7 cellular contexts compared by ENCODE assay signal in genomic region chr16:10868562-10869469, GRCh38. TPM values are rescaled to one million over a fixed set of nuclear protein-coding genes. Genes with fewer than 3 reads are reported as not detected.
DNase-seq lines count a peak whose midpoint lies in the region; ATAC-seq, FAIRE-seq and TF ChIP-seq lines count a peak whose summit lies in the region.

No MANE protein-coding gene starts in this region.

- H3K9ac ChIP-seq in GM12878 (ENCODE audit: control insufficient read depth, insufficient read depth, low read length) = peak overlapping the region; percentile 53

- POLR2A ChIA-PET in GM12878 (lab: Charles Lee) = interaction anchor here (0.9 to 3.9 kb wide), 13 partner anchors 9 to 94 kb away, joined by 3 to 32 read pairs (median 4); partner anchors contain the start of gene CIITA

- H3K27me3 ChIP-seq in GM12878 (replicated peaks in 1 of 2; ENCODE audit: control insufficient read depth in 2 of 2, insufficient read depth in 2 of 2, low read length in 1 of 2) (no peaks in the 10 kb centered on the region), ascending aorta (no peaks in the 10 kb centered on the region)

- RAD21 ChIA-PET in GM12878 (lab: Charles Lee; ENCODE audit: unreplicated experiment) = interaction anchor here (0.6 to 5.4 kb wide), 23 partner anchors 8 to 131 kb away, joined by 3 to 51 read pairs (median 4); partner anchors contain the start of genes CIITA, DEXI and NUBP1

- TF ChIP-seq RAD21 in GM12878 (IDR thresholded peaks at IDR 0.05; ENCODE audit: insufficient read depth, low read depth, low read length) = no peak

- TF ChIP-seq EP300 in GM12878 (IDR thresholded peaks at IDR 0.05; ENCODE audit: borderline replicate concordance in 1 of 2, control insufficient read depth in 1 of 2, low read depth in 2 of 2, low read length in 2 of 2) = peak in 1 of 2 experiments; percentile 55; a peak in 2 of 4 replicates

- peaks cover 65% of the 10 kb centered on the region for H3K4me1 ChIP-seq in GM12878 (ENCODE audit: control insufficient read depth, insufficient read depth, low read length)
- no peaks in the 10 kb centered on the region for H3K4me1 ChIP-seq in ascending aorta

- peak; percentile 34 for ATAC-seq in HG03103 (IDR thresholded peaks at IDR 0.05; ENCODE audit: low read depth, unreplicated experiment)
- ATAC-seq in GM12878 = peak; percentile 55
- no peak for ATAC-seq in HG02610 (IDR thresholded peaks at IDR 0.05; ENCODE audit: unreplicated experiment)

- BruUV-seq in GM12878 (replicated peaks; lab: Mats Ljungman, UMichigan) = TSS peak; percentile 81

- TF ChIP-seq POLR2A in GM19099 (IDR thresholded peaks at IDR 0.05; ENCODE audit: extremely low read depth, insufficient read length, low read depth) (peak; percentile 37), GM12878 (IDR thresholded peaks at IDR 0.05; ENCODE audit: low read depth, low read length) (no peak)

- H3K9me3 ChIP-seq in GM12878 (replicated peaks; ENCODE audit: control insufficient read depth, insufficient read depth, low read length) (no peaks in the 10 kb centered on the region), ascending aorta (no peaks in the 10 kb centered on the region)

- TF ChIP-seq CTCF in GM12878 (IDR thresholded peaks at IDR 0.05 in 2 of 3, conservative IDR thresholded peaks at IDR 0.05 in 1 of 3; ENCODE audit: control insufficient read depth in 2 of 3, extremely low read depth in 1 of 3, insufficient read depth in 1 of 3, low read depth in 3 of 3, low read length in 3 of 3) (no peak; a peak in 1 of 6 replicates), ascending aorta (IDR thresholded peaks at IDR 0.05) (no peak)

- in situ Hi-C loops in GM12878 (cut with MboI) = no loop called here

- H3K4me2 ChIP-seq in GM12878 (ENCODE audit: control insufficient read depth, insufficient read depth) = peak overlapping the region; percentile 99

- WGBS in GM12878 (ENCODE audit: insufficient coverage, insufficient replicate concordance, low lambda C conversion rate, missing lambda C conversion rate) = 4% methylated on average over 14 of the region's 14 CpGs

- CTCF ChIA-PET in GM12878 (lab: Yijun Ruan, JAX) = interaction anchor here (0.9 to 3.4 kb wide), 8 partner anchors 9 to 130 kb away, joined by 3 to 21 read pairs (median 6); partner anchors contain the start of gene CIITA

- H3K27ac ChIP-seq in GM12878 (ENCODE audit: control insufficient read depth, insufficient read depth) (peak overlapping the region; percentile 60), ascending aorta (no peak overlapping the region)

- FAIRE-seq in GM12878 (lab: Jason Lieb, UNC) = no peak

- SMC1A ChIA-PET in GM12878 (lab: Charles Lee; ENCODE audit: uncharacterized antibody, unreplicated experiment) = interaction anchor here (0.6 to 9.7 kb wide), 18 partner anchors 9 to 130 kb away, joined by 3 to 95 read pairs (median 4); partner anchors contain the start of genes CIITA and NUBP1

- intact Hi-C loops in GM12878 (cut with micrococcal nuclease; ENCODE audit: unreplicated experiment) = loop anchor here (1.0 kb wide), 1 partner anchor 8 kb away; the partner anchor contains the start of gene CIITA
- intact Hi-C loops in posterior vena cava (cut with DNase I) = no loop called here
- intact Hi-C loops in ascending aorta (cut with DNase I) = no loop called here

- DNase-seq in GM12878 (ENCODE audit: low read depth, low spot score) = no peak
- DNase-seq in posterior vena cava (ENCODE audit: low spot score) = peak; percentile 82
- DNase-seq in ascending aorta (ENCODE audit: low spot score in 2 of 2) = no peak
- DNase-seq in A172 (ENCODE audit: low spot score) = no peak

- H3K36me3 ChIP-seq in GM12878 (ENCODE audit: control insufficient read depth in 2 of 2, insufficient read depth in 2 of 2, low read length in 1 of 2) (no peaks in the 10 kb centered on the region), ascending aorta (no peaks in the 10 kb centered on the region)

- no peaks in the 10 kb centered on the region for H4K20me1 ChIP-seq in GM12878 (ENCODE audit: control insufficient read depth, insufficient read depth)

- H2AFZ ChIP-seq in GM12878 (ENCODE audit: control insufficient read depth, low read depth, low read length) = peak overlapping the region; percentile 30

- no peaks in the 10 kb centered on the region for H3K79me2 ChIP-seq in GM12878 (ENCODE audit: control insufficient read depth, insufficient read depth, low read length)

- peak overlapping the region; percentile 47 for H3K4me3 ChIP-seq in GM12878
- H3K4me3 ChIP-seq in ascending aorta = no peak overlapping the region

TF ChIP-seq in GM12878, 131 proteins besides CTCF, POLR2A, EP300 and RAD21 (continues in another document):
- TF ChIP-seq IRF4 (IDR thresholded peaks at IDR 0.05; ENCODE audit: low read depth, low read length) = 0 out of 2 replicates have a peak, but pooled peaks have one; percentile 18
- 0 out of 2 replicates have a peak, but pooled peaks have one; percentile 67 for TF ChIP-seq MXI1 (IDR thresholded peaks at IDR 0.05; ENCODE audit: low read depth, low read length)
- peak; percentile 38; the same call in 1 of the 2 replicates for TF ChIP-seq HDGF (IDR thresholded peaks at IDR 0.05)
- TF ChIP-seq DPF2 (IDR thresholded peaks at IDR 0.05) = peak; percentile 85
- TF ChIP-seq ATF7 (IDR thresholded peaks at IDR 0.05; ENCODE audit: low read depth) = 0 out of 2 replicates have a peak, but pooled peaks have one; percentile 30
- peak; percentile 95 for TF ChIP-seq RAD51 (IDR thresholded peaks at IDR 0.05)

RNA-seq across cellular contexts. Expression of gene CIITA, which starts 8.2 kb away (rescaled TPM):
- 733 and 778 TPM in 2 replicates for total RNA-seq in GM12878 (2013; cell fraction: nucleolus; rRNA removed)
- total RNA-seq in GM12878 (2014; rRNA removed) = 49.6 and 51.4 TPM in 2 replicates
- 31.0 and 37.4 TPM in 2 replicates for total RNA-seq in GM12878 (2014; rRNA removed; fragmentation: Illumina TruSeq; extraction: Trizol)
- total RNA-seq in GM12878 (2021) = 84.6 and 95.8 TPM in 2 replicates
- polyA plus RNA-seq in GM12878 (2011; ENCODE audit: low read depth) = 32.4 TPM
- polyA plus RNA-seq in GM12878 (2011; rRNA removed) = 139 and 145 TPM in 2 replicates
- polyA plus RNA-seq in GM12878 (2011; cell fraction: cytosol; rRNA removed) = 85.3 and 89.0 TPM in 2 replicates
- 371 and 391 TPM in 2 replicates for polyA plus RNA-seq in GM12878 (2011; cell fraction: nucleus; rRNA removed)
- polyA plus RNA-seq in GM12878 (2012) = 50.3 and 56.0 TPM in 2 replicates
- polyA plus RNA-seq in GM12878 (2014; fragmentation: Illumina TruSeq; extraction: Trizol) = 35.7 and 51.1 TPM in 2 replicates
- polyA plus RNA-seq in GM12878 (2014; fragmentation: Nextera tagmentation; extraction: Ambion mirVana) = 10 to 100 TPM; 11.5 to 12.5 TPM
- 74.5 and 82.5 TPM in 2 replicates for polyA plus RNA-seq in GM12878 (2014; rRNA removed)
- 10 to 100 TPM; 45.3 to 48.2 TPM for polyA plus RNA-seq in GM12878 (2016; fragmentation: Nextera tagmentation; extraction: Ambion mirVana)
- 158 and 163 TPM in 2 replicates for polyA minus RNA-seq in GM12878 (2011; rRNA and poly(A)+ RNA removed)
- polyA minus RNA-seq in GM12878 (2011; cell fraction: cytosol; rRNA and poly(A)+ RNA removed) = 30.1 and 45.4 TPM in 2 replicates
- 156 and 242 TPM in 2 replicates for polyA minus RNA-seq in GM12878 (2011; cell fraction: nucleus; rRNA and poly(A)+ RNA removed)
- 10 to 100 TPM; 10.0 to 11.9 TPM for total RNA-seq in posterior vena cava
- 19.4 TPM for total RNA-seq in ascending aorta
- total RNA-seq in A172 (2014; rRNA removed; shearing (Covaris generic)) = 0.07 TPM in 1 of 2 replicates, not detected in the other

RNA-seq across cellular contexts. Expression of gene TVP23A, which starts 50.2 kb away (rescaled TPM):
- 10.6 and 11.7 TPM in 2 replicates for total RNA-seq in GM12878 (2013; cell fraction: nucleolus; rRNA removed)
- total RNA-seq in GM12878 (2014; rRNA removed) (1.1 and 1.9 TPM in 2 replicates), GM12878 (2014; rRNA removed; fragmentation: Illumina TruSeq; extraction: Trizol) (1.5 and 1.7 TPM in 2 replicates), GM12878 (2021) (1.6 and 1.7 TPM in 2 replicates), posterior vena cava (1 to 10 TPM; 2.1 to 3.7 TPM), ascending aorta (not detected)
- 3.2 TPM for polyA plus RNA-seq in GM12878 (2011; ENCODE audit: low read depth)
- polyA plus RNA-seq in GM12878 (2011; rRNA removed) (2.6 and 2.8 TPM in 2 replicates), GM12878 (2014; fragmentation: Illumina TruSeq; extraction: Trizol) (1.9 and 2.8 TPM in 2 replicates), GM12878 (2014; fragmentation: Nextera tagmentation; extraction: Ambion mirVana) (1 to 10 TPM; 4.6 to 6.4 TPM), GM12878 (2014; rRNA removed) (1.4 and 1.8 TPM in 2 replicates), GM12878 (2016; fragmentation: Nextera tagmentation; extraction: Ambion mirVana) (1 to 10 TPM; 3.4 to 3.6 TPM)
- 1.2 and 1.6 TPM in 2 replicates for polyA plus RNA-seq in GM12878 (2011; cell fraction: cytosol; rRNA removed)
- polyA plus RNA-seq in GM12878 (2011; cell fraction: nucleus; rRNA removed) = 1.2 and 1.8 TPM in 2 replicates
- polyA plus RNA-seq in GM12878 (2012) = 6.8 and 7.4 TPM in 2 replicates
- 0.88 and 1.5 TPM in 2 replicates for polyA minus RNA-seq in GM12878 (2011; rRNA and poly(A)+ RNA removed)
- polyA minus RNA-seq in GM12878 (2011; cell fraction: cytosol; rRNA and poly(A)+ RNA removed) = 0.94 TPM in 1 of 2 replicates, not detected in the other
- 0.57 and 0.60 TPM in 2 replicates for polyA minus RNA-seq in GM12878 (2011; cell fraction: nucleus; rRNA and poly(A)+ RNA removed)
- total RNA-seq in A172 (2014; rRNA removed; shearing (Covaris generic)) = not detected in 2 replicates
